8 cellular contexts compared by ENCODE assay signal in genomic region chr3:139329364-139329850, GRCh38.
DNase-seq lines count a peak whose midpoint lies in the region; ATAC-seq and TF ChIP-seq lines count a peak whose summit lies in the region.

No MANE protein-coding gene starts in this region.

- in situ Hi-C loops in T47D (cut with HindIII; ENCODE audit: low pct_unique_long_range_greater_than_20kb, low sequenced_read_pairs), result no loop called here

- H3K4me3 ChIP-seq in AG10803 (ENCODE audit: low read length) (no peak overlapping the region), WERI-Rb-1 (ENCODE audit: low read depth, low read length) (peak overlapping the region; percentile 31)

- no peaks in the 10 kb centered on the region for H3K9me3 ChIP-seq in WERI-Rb-1 (ENCODE audit: severe bottlenecking)

- H3K27ac ChIP-seq in WERI-Rb-1, result no peak overlapping the region

- ATAC-seq in GM18870 (IDR thresholded peaks at IDR 0.05; ENCODE audit: unreplicated experiment) (peak; percentile 75), HG03103 (IDR thresholded peaks at IDR 0.05; ENCODE audit: low read depth, unreplicated experiment) (peak; percentile 95)

- DNase-seq in AG10803 (ENCODE audit: low read depth) (peak; percentile 78), NCI-H2171 treated with DMSO at 0.1 percent for 48 hours (lab: John Stamatoyannopoulos, UW) (peak; percentile 68), WERI-Rb-1 (peak; percentile 92), T47D (ENCODE audit: low read depth in 1 of 2, low spot score in 1 of 2) (peak; percentile 92 to 93), islet precursor cell (peak; percentile 97)
- DNase-seq in stimulated activated CD4-positive, alpha-beta T cell treated with anti-CD3 and anti-CD28 coated beads, Interleukin-1b, Interleukin-23, amount 100 ng/mL, for 24 hours (ENCODE audit: low read depth in 4 of 4, low spot score in 1 of 4), result peak; percentile 83 to 93 (median 84)

- no peaks in the 10 kb centered on the region for H3K36me3 ChIP-seq in WERI-Rb-1

- no peaks in the 10 kb centered on the region for H3K27me3 ChIP-seq in WERI-Rb-1 (ENCODE audit: insufficient read depth, low read depth, severe bottlenecking)

- peak; percentile 96 for TF ChIP-seq CTCF in AG10803 (conservative IDR thresholded peaks at IDR 0.05; ENCODE audit: low read length)
- TF ChIP-seq CTCF in WERI-Rb-1 (IDR thresholded peaks at IDR 0.05; ENCODE audit: low read depth, low read length), result peak; percentile 99
